ENCODE assay signal across 8 cellular contexts in the genomic region with DNA sequence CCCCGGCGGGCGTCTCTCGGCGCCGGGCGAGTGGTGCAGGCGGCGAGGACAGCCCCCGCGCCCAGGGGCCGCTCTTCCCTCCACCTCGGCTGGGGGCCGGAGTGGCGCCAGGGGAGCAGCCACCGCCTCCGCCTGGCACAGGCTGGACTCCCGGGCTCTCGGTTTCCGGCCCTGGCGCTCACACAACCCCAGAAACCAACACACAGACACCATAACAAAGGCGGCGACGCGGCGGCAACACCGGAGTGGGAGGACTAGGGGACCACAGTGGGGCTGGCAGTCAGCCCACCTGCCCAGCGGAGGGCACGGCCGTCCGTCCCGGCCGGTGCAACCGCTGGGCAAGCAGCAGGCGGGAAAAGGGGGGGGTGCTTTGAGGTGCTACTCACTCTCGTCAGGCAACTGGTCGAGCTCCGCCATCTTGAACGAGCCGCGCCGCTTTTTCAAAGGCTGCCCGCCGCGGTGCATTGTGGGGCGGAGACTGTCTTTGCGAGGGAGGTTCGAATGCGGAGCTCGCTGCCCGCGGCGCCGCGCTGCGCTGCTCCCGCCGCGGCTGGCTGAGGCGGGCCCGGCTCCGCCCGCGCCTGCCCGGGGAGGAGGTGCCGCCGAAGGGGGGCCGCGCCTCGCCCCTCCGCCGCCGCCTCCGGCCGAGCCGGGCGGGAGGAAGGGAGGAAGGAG. TPM values are rescaled to one million over a fixed set of nuclear protein-coding genes. Genes with fewer than 3 reads are reported as not detected.
DNase-seq lines count a peak whose midpoint lies in the region; ATAC-seq, FAIRE-seq and TF ChIP-seq lines count a peak whose summit lies in the region.

A gene with protein sequence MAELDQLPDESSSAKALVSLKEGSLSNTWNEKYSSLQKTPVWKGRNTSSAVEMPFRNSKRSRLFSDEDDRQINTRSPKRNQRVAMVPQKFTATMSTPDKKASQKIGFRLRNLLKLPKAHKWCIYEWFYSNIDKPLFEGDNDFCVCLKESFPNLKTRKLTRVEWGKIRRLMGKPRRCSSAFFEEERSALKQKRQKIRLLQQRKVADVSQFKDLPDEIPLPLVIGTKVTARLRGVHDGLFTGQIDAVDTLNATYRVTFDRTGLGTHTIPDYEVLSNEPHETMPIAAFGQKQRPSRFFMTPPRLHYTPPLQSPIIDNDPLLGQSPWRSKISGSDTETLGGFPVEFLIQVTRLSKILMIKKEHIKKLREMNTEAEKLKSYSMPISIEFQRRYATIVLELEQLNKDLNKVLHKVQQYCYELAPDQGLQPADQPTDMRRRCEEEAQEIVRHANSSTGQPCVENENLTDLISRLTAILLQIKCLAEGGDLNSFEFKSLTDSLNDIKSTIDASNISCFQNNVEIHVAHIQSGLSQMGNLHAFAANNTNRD (minus strand): TSS at position 442 of the 675 bp plus-strand sequence. CDS start 25 bp downstream, at position 417.

- peak; percentile 81 for DNase-seq in GM12892 (ENCODE audit: insufficient read length)
- peak; percentile 85 to 95 (median 92) for DNase-seq in NCI-H1417 (lab: John Stamatoyannopoulos, UW)
- DNase-seq in T follicular helper cell (ENCODE audit: low read depth) = peak; percentile 86
- DNase-seq in adipocyte (ENCODE audit: low read depth) = peak; percentile 98
- peak; percentile 91 for DNase-seq in left cardiac atrium
- DNase-seq in posterior vena cava (ENCODE audit: low spot score) = peak; percentile 97
- peak; percentile 91 to 97 for DNase-seq in upper lobe of left lung

- no peaks in the 10 kb centered on the region for H3K36me3 ChIP-seq in adipocyte (ENCODE audit: control insufficient read depth, insufficient read depth, low read length, severe bottlenecking)
- no peaks in the 10 kb centered on the region for H3K36me3 ChIP-seq in upper lobe of left lung

- no peak for TF ChIP-seq CTCF in upper lobe of left lung (IDR thresholded peaks at IDR 0.05)

- H3K27ac ChIP-seq in upper lobe of left lung = peak within 1 kb of the TSS; percentile 11 to 89 (median 66)

- intact Hi-C loops in left cardiac atrium (cut with DNase I) (no loop called here), posterior vena cava (cut with DNase I) (no loop called here)

- 1 to 3% methylated on average over 18 to 44 of the region's 77 CpGs for WGBS in upper lobe of left lung, 2 donors

- TF ChIP-seq POLR2A in GM12892 (IDR thresholded peaks at IDR 0.05; ENCODE audit: low read depth, low read length) (peak; percentile 76), upper lobe of left lung (IDR thresholded peaks at IDR 0.05) (peak in 2 of 4 donors; percentile 31 to 41)

- H3K4me3 ChIP-seq in adipocyte (ENCODE audit: low read length) (peak within 1 kb of the TSS; percentile 96), upper lobe of left lung (peak within 1 kb of the TSS; percentile 82 to 93 (median 88))

- H3K27me3 ChIP-seq in adipocyte (replicated peaks; ENCODE audit: control insufficient read depth, insufficient read depth, low read length) (no peaks in the 10 kb centered on the region), upper lobe of left lung (no peaks in the 10 kb centered on the region)

- H3K4me1 ChIP-seq in adipocyte (ENCODE audit: control insufficient read depth, insufficient read depth, low read length) (peaks cover 15% of the 10 kb centered on the region), upper lobe of left lung (peaks cover 7 to 19% (median 15%) of the 10 kb centered on the region in 4 donors)

- TF ChIP-seq EP300 in upper lobe of left lung (IDR thresholded peaks at IDR 0.05) = no peak

- peak; percentile 71 for ATAC-seq in HG02763 (IDR thresholded peaks at IDR 0.05; ENCODE audit: unreplicated experiment)
- peak; percentile 90 to 97 for ATAC-seq in left cardiac atrium
- ATAC-seq in upper lobe of left lung (ENCODE audit: low FRiP score in 2 of 2) = peak; percentile 92 to 97

- H3K9me3 ChIP-seq in adipocyte (ENCODE audit: control insufficient read depth, low read length) (no peaks in the 10 kb centered on the region), upper lobe of left lung (no peaks in the 10 kb centered on the region)

- H3K9ac ChIP-seq in adipocyte (ENCODE audit: low read length) = peak within 1 kb of the TSS; percentile 87

- peak; percentile 95 for FAIRE-seq in GM12892 (lab: Jason Lieb, UNC)

RNA-seq across cellular contexts. Expression of the gene that starts here (rescaled TPM):
- polyA plus RNA-seq in GM12892 (2012; ENCODE audit: missing spikeins) = 4.3 TPM
- total RNA-seq in left cardiac atrium = 1 to 10 TPM; 2.9 to 4.1 TPM
- total RNA-seq in posterior vena cava = 1 to 10 TPM; 1.7 to 2.4 TPM
- 1 to 10 TPM in 5 of 6 donors, under 1 TPM in 1; 1.00 to 6.2 (median 3.7) TPM for total RNA-seq in upper lobe of left lung

Comparison
In these comparisons a context has a peak if more than half of its experiments do, and no peak if none do; other contexts are left out.
1. Peak in every context shown above with its lines: DNase-seq, ATAC-seq, H3K4me3 ChIP-seq and H3K27ac ChIP-seq.